8 cellular contexts compared by ENCODE assay signal in genomic region chr15:68229386-68230156, GRCh38. TPM values are rescaled to one million over a fixed set of nuclear protein-coding genes. Genes with fewer than 3 reads are reported as not detected.
DNase-seq lines count a peak whose midpoint lies in the region; FAIRE-seq and TF ChIP-seq lines count a peak whose summit lies in the region.

Gene CLN6 (minus strand): TSS chr15:68229728. CDS start chr15:68229584, 144 bp downstream.

- H3K9ac ChIP-seq in OCI-LY1 (ENCODE audit: low read length) (peak within 1 kb of the TSS; percentile 83), endothelial cell of umbilical vein (replicated peaks; ENCODE audit: extremely low read depth, insufficient read depth, low read length) (peak within 1 kb of the TSS; percentile 87)

- H3K4me2 ChIP-seq in OCI-LY1 (ENCODE audit: low read length) (peak within 1 kb of the TSS; percentile 73), endothelial cell of umbilical vein (ENCODE audit: insufficient read depth, low read length) (peak within 1 kb of the TSS; percentile 91)

- no peaks in the 10 kb centered on the region for H3K9me2 ChIP-seq in OCI-LY1 (ENCODE audit: low read depth, low read length)

- H3K4me3 ChIP-seq in OCI-LY1 (ENCODE audit: low read depth, low read length, poor library complexity, severe bottlenecking) (peak within 1 kb of the TSS; percentile 77), endothelial cell of umbilical vein (replicated peaks in 1 of 3; ENCODE audit: insufficient read depth in 1 of 3, low read depth in 1 of 3, low read length in 3 of 3) (peak within 1 kb of the TSS; percentile 65 to 85 (median 77))

- no peak for TF ChIP-seq CTCF in GM20000 (IDR thresholded peaks at IDR 0.05; ENCODE audit: extremely low read depth, missing control alignments)
- no peak for TF ChIP-seq CTCF in OCI-LY1 (IDR thresholded peaks at IDR 0.05; ENCODE audit: low read length)
- no peak for TF ChIP-seq CTCF in endothelial cell of umbilical vein (IDR thresholded peaks at IDR 0.05; ENCODE audit: extremely low read depth in 1 of 2, insufficient read depth in 1 of 2, low read depth in 1 of 2, low read length in 2 of 2)

- no TSS peak for BruUV-seq in endothelial cell of umbilical vein (replicated peaks; lab: Mats Ljungman, UMichigan)

- H3K79me2 ChIP-seq in OCI-LY1 (ENCODE audit: insufficient read depth, low read length), result peaks cover 37% of the 10 kb centered on the region
- peaks cover 40% of the 10 kb centered on the region for H3K79me2 ChIP-seq in endothelial cell of umbilical vein (ENCODE audit: control insufficient read depth, insufficient read depth, low read length)

- POLR2A ChIA-PET in endothelial cell of umbilical vein (lab: Charles Lee), result interaction anchor here (0.6 kb wide), 1 partner anchor 68 kb away, joined by 3 read pairs; no protein-coding TSS in a partner anchor

- no peaks in the 10 kb centered on the region for H3K9me3 ChIP-seq in OCI-LY1 (ENCODE audit: low read length)
- no peaks in the 10 kb centered on the region for H3K9me3 ChIP-seq in endothelial cell of umbilical vein (replicated peaks; ENCODE audit: control insufficient read depth, insufficient read depth, low read length)

- H3K27me3 ChIP-seq in OCI-LY1 (ENCODE audit: insufficient read depth, low read length), result no peaks in the 10 kb centered on the region
- no peaks in the 10 kb centered on the region for H3K27me3 ChIP-seq in endothelial cell of umbilical vein (ENCODE audit: control insufficient read depth in 2 of 2, insufficient read depth in 2 of 2, low read length in 2 of 2)

- intact Hi-C loops in endothelial cell of umbilical vein (cut with micrococcal nuclease), result loop anchor here (1.0 to 5.0 kb wide), 3 partner anchors 25 to 367 kb away; partner anchors contain the start of genes CALML4 and FEM1B

- DNase-seq in CMK (ENCODE audit: low read depth) (peak; percentile 62), GM20000 (ENCODE audit: low spot score) (peak; percentile 97), HT-29 (ENCODE audit: low spot score) (peak; percentile 87), endothelial cell of umbilical vein (ENCODE audit: low read depth, low spot score) (peak; percentile 80), middle frontal gyrus (ENCODE audit: extremely low spot score, low spot score) (peak; percentile 54)
- DNase-seq in activated CD8-positive, alpha-beta memory T cell treated with anti-CD3 and anti-CD28 coated beads, Interleukin-2, amount 50 U/mL, for 48 hours, result peak; percentile 90
- DNase-seq in stimulated activated CD8-positive, alpha-beta memory T cell treated with anti-CD3 and anti-CD28 coated beads, Interleukin-2, amount 100 ng/mL, for 1 hour (ENCODE audit: low read depth in 2 of 2), result peak; percentile 64 to 66

- CTCF ChIA-PET in endothelial cell of umbilical vein (lab: Charles Lee), result interaction anchor here (0.9 to 1.7 kb wide), 4 partner anchors 9 to 24 kb away, joined by 3 to 6 read pairs (median 4); no protein-coding TSS in a partner anchor

- H3K4me1 ChIP-seq in OCI-LY1 (ENCODE audit: insufficient read depth, low read length, severe bottlenecking) (peaks cover 42% of the 10 kb centered on the region), endothelial cell of umbilical vein (ENCODE audit: control insufficient read depth, extremely low read depth, insufficient read depth, low read length) (peaks cover 15% of the 10 kb centered on the region)

- peak; percentile 67 for TF ChIP-seq POLR2A in endothelial cell of umbilical vein (IDR thresholded peaks at IDR 0.05; ENCODE audit: low read depth, low read length)

- H3K9me1 ChIP-seq in endothelial cell of umbilical vein (replicated peaks; ENCODE audit: control insufficient read depth, extremely low read depth, insufficient read depth, low read length), result no peaks in the 10 kb centered on the region

- H3K36me3 ChIP-seq in OCI-LY1 (ENCODE audit: insufficient read depth, low read length) (no peaks in the 10 kb centered on the region), endothelial cell of umbilical vein (ENCODE audit: control insufficient read depth in 2 of 2, extremely low read depth in 1 of 2, insufficient read depth in 2 of 2, low read length in 2 of 2) (no peaks in the 10 kb centered on the region)

- dilution Hi-C loops in endothelial cell of umbilical vein (cut with MboI; ENCODE audit: extremely low pct_ligation_motif_present, low sequenced_read_pairs), result no loop called here

- H3K27ac ChIP-seq in OCI-LY1 (ENCODE audit: low read depth, low read length, poor library complexity, severe bottlenecking) (peak within 1 kb of the TSS; percentile 52), endothelial cell of umbilical vein (ENCODE audit: insufficient read depth, low read depth, low read length) (peak within 1 kb of the TSS; percentile 71)

- FAIRE-seq in endothelial cell of umbilical vein (lab: Jason Lieb, UNC), result peak; percentile 71

- H4K20me1 ChIP-seq in OCI-LY1 (ENCODE audit: insufficient read depth, low read length), result no peaks in the 10 kb centered on the region
- no peaks in the 10 kb centered on the region for H4K20me1 ChIP-seq in endothelial cell of umbilical vein (replicated peaks; ENCODE audit: control insufficient read depth, extremely low read depth, insufficient read depth, low read length)

- H3F3A ChIP-seq in OCI-LY1 (ENCODE audit: insufficient read depth, low read length), result no peaks in the 10 kb centered on the region

- H2AFZ ChIP-seq in OCI-LY1 (ENCODE audit: low read length), result no peak within 1 kb of the TSS
- H2AFZ ChIP-seq in endothelial cell of umbilical vein (ENCODE audit: low read depth, low read length), result peak within 1 kb of the TSS; percentile 97

TF ChIP-seq in endothelial cell of umbilical vein, 7 proteins besides CTCF, POLR2A, EP300 and RAD21:
- TF ChIP-seq POLR2AphosphoS5 (IDR thresholded peaks at IDR 0.05; ENCODE audit: insufficient read depth, low read depth, low read length) (peak; percentile 79), GATA2 (IDR thresholded peaks at IDR 0.05; ENCODE audit: insufficient read depth, insufficient read length, low read depth, low read length) (no peak), JUN (IDR thresholded peaks at IDR 0.05; ENCODE audit: borderline replicate concordance, insufficient read depth, insufficient read length, low read depth) (no peak), MAX (IDR thresholded peaks at IDR 0.05; ENCODE audit: insufficient read depth, insufficient read length) (peak; percentile 91), FOS (IDR thresholded peaks at IDR 0.05; ENCODE audit: borderline replicate concordance, insufficient read depth, low read length) (no peak)

RNA-seq across cellular contexts. Expression of gene CLN6, which starts in this region (rescaled TPM):
- total RNA-seq in HT-29 (2014; rRNA removed; shearing (Covaris generic)), result 113 and 122 TPM in 2 replicates
- 48.0 and 53.9 TPM in 2 replicates for total RNA-seq in endothelial cell of umbilical vein
- 75.5 and 83.7 TPM in 2 replicates for polyA plus RNA-seq in endothelial cell of umbilical vein
- polyA plus RNA-seq in endothelial cell of umbilical vein (2011; cell fraction: cytosol; rRNA removed), result 44.4 and 47.8 TPM in 2 replicates
- 52.7 and 54.8 TPM in 2 replicates for polyA plus RNA-seq in endothelial cell of umbilical vein (2011; cell fraction: nucleus; rRNA removed)
- 20.7 and 27.0 TPM in 2 replicates for polyA plus RNA-seq in endothelial cell of umbilical vein (2012)
- 125 and 145 TPM in 2 replicates for polyA minus RNA-seq in endothelial cell of umbilical vein
- 63.2 TPM for polyA minus RNA-seq in endothelial cell of umbilical vein (2011; cell fraction: cytosol; rRNA and poly(A)+ RNA removed)
- 42.2 and 50.8 TPM in 2 replicates for polyA minus RNA-seq in endothelial cell of umbilical vein (2011; cell fraction: nucleus; rRNA and poly(A)+ RNA removed)

Comparison
In these comparisons a context has a peak if more than half of its experiments do, and no peak if none do; other contexts are left out.
1. Peak in every context shown above with its lines: DNase-seq, H3K4me3 ChIP-seq and H3K27ac ChIP-seq.